ENCODE assay signal across 30 cellular contexts in the genomic region with DNA sequence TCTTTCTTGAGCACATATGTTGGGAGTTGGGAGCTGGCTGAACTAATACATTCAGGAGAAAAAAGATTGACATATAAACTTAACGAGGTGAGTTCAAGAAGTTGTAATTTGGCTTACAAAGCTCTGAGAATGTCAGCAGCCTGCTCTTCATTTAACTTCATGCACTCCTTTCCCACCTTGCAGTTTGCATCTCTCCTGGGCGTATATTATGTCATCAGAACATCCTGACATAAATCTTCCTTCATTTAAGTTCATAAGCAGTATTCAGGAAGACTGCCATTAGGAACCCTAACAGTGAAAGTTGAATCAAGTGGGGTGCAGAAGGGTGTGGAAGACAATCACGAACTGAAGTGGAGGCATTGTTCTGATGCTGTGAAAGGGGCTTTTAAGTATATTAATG.
"Had no signal": no experiment of that assay in that cellular context is flagged by ENCODE, and none has a peak within 500 bp of the region (broad histone marks: within the 10 kb centered on the region; RNA-seq: fewer than 3 reads in every experiment).

No MANE protein-coding gene starts in this region.

- H2AFZ ChIP-seq: PC-9 had no signal

- H3K4me1 Mint-ChIP-seq: activated CD4-positive, alpha-beta T cell treated with anti-CD3 and anti-CD28 coated beads, Interleukin-2, amount 10 ng/mL, durations not matched to agents 24 days and 14 days; activated naive CD4-positive, alpha-beta T cell treated with anti-CD3 and anti-CD28 coated beads, Interleukin-2, amount 50 U/mL, for 24 hours; activated naive CD8-positive, alpha-beta T cell treated with anti-CD3 and anti-CD28 coated beads, Interleukin-2, amount 10 ng/mL, durations not matched to agents 7 days and 5 days had no signal

- H3K4me1 ChIP-seq: body of pancreas, breast epithelium had no signal

- H3K4me2 ChIP-seq: KMS-11, PC-9 had no signal

- H3K4me3 Mint-ChIP-seq: activated CD4-positive, alpha-beta T cell treated with anti-CD3 and anti-CD28 coated beads, Interleukin-2, amount 10 ng/mL, durations not matched to agents 24 days and 14 days; activated CD8-positive, alpha-beta T cell treated with anti-CD3 and anti-CD28 coated beads for 36 hours; activated naive CD4-positive, alpha-beta T cell treated with anti-CD3 and anti-CD28 coated beads, Interleukin-2, amount 50 U/mL, for 24 hours; activated naive CD8-positive, alpha-beta T cell treated with anti-CD3 and anti-CD28 coated beads, Interleukin-2, amount 10 ng/mL, durations not matched to agents 7 days and 5 days; activated T-cell treated with anti-CD3 and anti-CD28 coated beads, Interleukin-2, amount 50 U/mL, for 72 hours had no signal

- H3K27ac ChIP-seq: body of pancreas, breast epithelium, KMS-11, PC-9, WERI-Rb-1 had no signal

- H3K4me3 ChIP-seq: body of pancreas, breast epithelium, PC-9 had no signal

- DNase-seq: activated CD4-positive, alpha-beta T cell treated with anti-CD3 and anti-CD28 coated beads, Interleukin-2, amount 10 ng/mL, durations not matched to agents 24 days and 14 days; activated CD4-positive, alpha-beta T cell treated with anti-CD3 and anti-CD28 coated beads, Interleukin-2, amount 50 U/mL, for 4 hours; activated CD8-positive, alpha-beta T cell treated with anti-CD3 and anti-CD28 coated beads for 36 hours; activated gamma-delta T cell; activated naive CD4-positive, alpha-beta T cell treated with Interleukin-2 at 50 U/mL for 16 hours; activated naive CD8-positive, alpha-beta T cell treated with anti-CD3 and anti-CD28 coated beads, Interleukin-2, amount 10 ng/mL, durations not matched to agents 7 days and 5 days; activated T-cell treated with anti-CD3 and anti-CD28 coated beads, Interleukin-2, amount 50 U/mL, for 1 hour; activated T-cell treated with anti-CD3 and anti-CD28 coated beads, Interleukin-2, amount 50 U/mL, for 72 hours; amygdala; body of pancreas; cerebellar nuclear complex; NCI-H1105; NCI-H1417 treated with DMSO at 0.1 percent for 48 hours; NCI-H187 treated with DMSO at 0.1 percent for 48 hours; NCI-H2081; NCI-H2171 treated with DMSO at 0.1 percent for 48 hours; NCI-H2227 treated with DMSO at 0.1 percent for 48 hours; NCI-H446; NCI-H524; NK-92 treated with Interleukin-12 subunit alpha and Interleukin-12 subunit beta, amount 100 ng/mL, for 24 hours; PC-9; Right ventricle myocardium superior; SW 1271; T-helper 1 cell; T1000; WERI-Rb-1 had no signal

- H3K9me3 ChIP-seq: body of pancreas, breast epithelium had no signal

- H3K27me3 ChIP-seq: body of pancreas, breast epithelium had no signal

- H3K9ac ChIP-seq: KMS-11 had no signal

- H3K27me3 Mint-ChIP-seq: activated CD4-positive, alpha-beta T cell treated with anti-CD3 and anti-CD28 coated beads, Interleukin-2, amount 10 ng/mL, durations not matched to agents 24 days and 14 days; activated CD8-positive, alpha-beta T cell treated with anti-CD3 and anti-CD28 coated beads for 36 hours; activated naive CD4-positive, alpha-beta T cell treated with anti-CD3 and anti-CD28 coated beads, Interleukin-2, amount 50 U/mL, for 24 hours; activated naive CD8-positive, alpha-beta T cell treated with anti-CD3 and anti-CD28 coated beads, Interleukin-2, amount 10 ng/mL, durations not matched to agents 7 days and 5 days had no signal

- H3K36me3 ChIP-seq: breast epithelium, WERI-Rb-1 had no signal

- H3K36me3 Mint-ChIP-seq: activated naive CD4-positive, alpha-beta T cell treated with anti-CD3 and anti-CD28 coated beads, Interleukin-2, amount 50 U/mL, for 24 hours; activated naive CD8-positive, alpha-beta T cell treated with anti-CD3 and anti-CD28 coated beads, Interleukin-2, amount 10 ng/mL, durations not matched to agents 7 days and 5 days had no signal

- H3K27ac Mint-ChIP-seq: activated CD4-positive, alpha-beta T cell treated with anti-CD3 and anti-CD28 coated beads, Interleukin-2, amount 10 ng/mL, durations not matched to agents 24 days and 14 days; activated CD8-positive, alpha-beta T cell treated with anti-CD3 and anti-CD28 coated beads for 36 hours; activated naive CD4-positive, alpha-beta T cell treated with anti-CD3 and anti-CD28 coated beads, Interleukin-2, amount 50 U/mL, for 24 hours; activated naive CD8-positive, alpha-beta T cell treated with anti-CD3 and anti-CD28 coated beads, Interleukin-2, amount 10 ng/mL, durations not matched to agents 7 days and 5 days; activated T-cell treated with anti-CD3 and anti-CD28 coated beads, Interleukin-2, amount 50 U/mL, for 72 hours; activated T-helper 2 cell treated with anti-CD3 and anti-CD28 coated beads, Interferon-gamma antibody, Interleukin-2, Interleukin-4, amounts not matched to agents 10 μg/mL and 5 μg/mL and 100 μg/mL, durations not matched to agents 14 hours and 24 hours and 36 hours had no signal

- H3K9me3 Mint-ChIP-seq: activated CD4-positive, alpha-beta T cell treated with anti-CD3 and anti-CD28 coated beads, Interleukin-2, amount 10 ng/mL, durations not matched to agents 24 days and 14 days; activated CD8-positive, alpha-beta T cell treated with anti-CD3 and anti-CD28 coated beads for 36 hours; activated naive CD4-positive, alpha-beta T cell treated with anti-CD3 and anti-CD28 coated beads, Interleukin-2, amount 50 U/mL, for 24 hours; activated naive CD8-positive, alpha-beta T cell treated with anti-CD3 and anti-CD28 coated beads, Interleukin-2, amount 10 ng/mL, durations not matched to agents 7 days and 5 days; activated T-cell treated with anti-CD3 and anti-CD28 coated beads, Interleukin-2, amount 50 U/mL, for 72 hours; activated T-helper 2 cell treated with anti-CD3 and anti-CD28 coated beads, Interferon-gamma antibody, Interleukin-2, Interleukin-4, amounts not matched to agents 10 μg/mL and 5 μg/mL and 100 μg/mL, durations not matched to agents 14 hours and 24 hours and 36 hours had no signal
